8 cellular contexts compared by ENCODE assay signal in genomic region chr3:30680789-30681188, GRCh38.
DNase-seq lines count a peak whose midpoint lies in the region; ATAC-seq and TF ChIP-seq lines count a peak whose summit lies in the region.

No MANE protein-coding gene starts in this region.

- no peak overlapping the region for H3K4me2 ChIP-seq in Karpas-422 (ENCODE audit: low read depth, low read length, poor library complexity, severe bottlenecking)

- TF ChIP-seq POLR2A in erythroblast (IDR thresholded peaks at IDR 0.05; ENCODE audit: low read length) = no peak

- TF ChIP-seq CTCF in colonic mucosa (IDR thresholded peaks at IDR 0.05) (no peak), upper lobe of right lung (IDR thresholded peaks at IDR 0.05) (no peak)

- no peaks in the 10 kb centered on the region for H3K4me1 ChIP-seq in colonic mucosa
- H3K4me1 ChIP-seq in mucosa of rectum (ENCODE audit: control insufficient read depth in 2 of 2, insufficient read depth in 2 of 2, low read length in 2 of 2) = peaks cover 3 to 12% of the 10 kb centered on the region in 2 donors
- peaks cover 71% of the 10 kb centered on the region for H3K4me1 ChIP-seq in upper lobe of right lung
- no peaks in the 10 kb centered on the region for H3K4me1 ChIP-seq in Karpas-422 (ENCODE audit: low read length)

- H3K9me3 Mint-ChIP-seq in activated naive CD4-positive, alpha-beta T cell treated with anti-CD3 and anti-CD28 coated beads for 36 hours = no peaks in the 10 kb centered on the region

- H3K4me3 ChIP-seq in colonic mucosa = no peak overlapping the region
- H3K4me3 ChIP-seq in mucosa of rectum (ENCODE audit: low read length in 2 of 2) = no peak overlapping the region
- H3K4me3 ChIP-seq in upper lobe of right lung = no peak overlapping the region
- H3K4me3 ChIP-seq in Karpas-422 (ENCODE audit: low read length) = no peak overlapping the region

- H3K79me2 ChIP-seq in Karpas-422 (ENCODE audit: low read length) = no peaks in the 10 kb centered on the region

- H3K27ac Mint-ChIP-seq in activated naive CD4-positive, alpha-beta T cell treated with anti-CD3 and anti-CD28 coated beads for 36 hours = peak overlapping the region; percentile 93

- H3K9me2 ChIP-seq in Karpas-422 (replicated peaks; ENCODE audit: insufficient read depth, low read length) = no peaks in the 10 kb centered on the region

- H3K27me3 Mint-ChIP-seq in activated naive CD4-positive, alpha-beta T cell treated with anti-CD3 and anti-CD28 coated beads for 36 hours (ENCODE audit: low read depth) = no peaks in the 10 kb centered on the region

- H3K36me3 ChIP-seq in colonic mucosa (no peaks in the 10 kb centered on the region), mucosa of rectum (ENCODE audit: control insufficient read depth in 2 of 2, insufficient read depth in 2 of 2, low read length in 2 of 2) (peaks cover 19 to 33% of the 10 kb centered on the region in 2 donors), upper lobe of right lung (peaks cover 61% of the 10 kb centered on the region), Karpas-422 (ENCODE audit: insufficient read depth, low read length) (no peaks in the 10 kb centered on the region)

- H3K27ac ChIP-seq in colonic mucosa (peak overlapping the region; percentile 52), mucosa of rectum (ENCODE audit: low read depth in 2 of 2, low read length in 2 of 2) (peak overlapping the region; percentile 65 to 69), upper lobe of right lung (peak overlapping the region; percentile 76), Karpas-422 (ENCODE audit: low read length) (no peak overlapping the region)

- CTCF ChIA-PET in activated naive CD4-positive, alpha-beta T cell treated with anti-CD3 and anti-CD28 coated beads for 36 hours (lab: Charles Lee) = interaction anchor here (0.6 to 2.7 kb wide), 4 partner anchors 13 to 651 kb away, joined by 3 to 15 read pairs (median 6); no protein-coding TSS in a partner anchor

- no peak overlapping the region for H2AFZ ChIP-seq in Karpas-422 (ENCODE audit: low read length)

- H4K20me1 ChIP-seq in Karpas-422 (ENCODE audit: insufficient read depth, low read depth, low read length) = no peaks in the 10 kb centered on the region

- H3K36me3 Mint-ChIP-seq in activated naive CD4-positive, alpha-beta T cell treated with anti-CD3 and anti-CD28 coated beads for 36 hours (ENCODE audit: low read depth) = peaks cover 80% of the 10 kb centered on the region

- peaks cover 100% of the 10 kb centered on the region for H3K4me1 Mint-ChIP-seq in activated naive CD4-positive, alpha-beta T cell treated with anti-CD3 and anti-CD28 coated beads for 36 hours (ENCODE audit: low read depth)

- H3K4me3 Mint-ChIP-seq in activated naive CD4-positive, alpha-beta T cell treated with anti-CD3 and anti-CD28 coated beads for 36 hours = peak overlapping the region; percentile 18

- no peak overlapping the region for H3K9ac ChIP-seq in colonic mucosa (ENCODE audit: low read depth in 2 of 2, low read length in 2 of 2)
- no peak overlapping the region for H3K9ac ChIP-seq in mucosa of rectum (ENCODE audit: low read depth in 1 of 2, low read length in 2 of 2)
- H3K9ac ChIP-seq in Karpas-422 (ENCODE audit: low read length) = no peak overlapping the region

- H3K27me3 ChIP-seq in colonic mucosa = no peaks in the 10 kb centered on the region
- no peaks in the 10 kb centered on the region for H3K27me3 ChIP-seq in mucosa of rectum (ENCODE audit: control insufficient read depth in 2 of 2, insufficient read depth in 2 of 2, low read length in 2 of 2)
- no peaks in the 10 kb centered on the region for H3K27me3 ChIP-seq in upper lobe of right lung
- H3K27me3 ChIP-seq in Karpas-422 (ENCODE audit: low read length) = no peaks in the 10 kb centered on the region

- H3K9me3 ChIP-seq in colonic mucosa = no peaks in the 10 kb centered on the region
- H3K9me3 ChIP-seq in mucosa of rectum (ENCODE audit: control insufficient read depth in 2 of 2, low read length in 2 of 2) = no peaks in the 10 kb centered on the region
- H3K9me3 ChIP-seq in upper lobe of right lung = no peaks in the 10 kb centered on the region
- H3K9me3 ChIP-seq in Karpas-422 (ENCODE audit: low read length) = no peaks in the 10 kb centered on the region

- no peak for DNase-seq in activated naive CD4-positive, alpha-beta T cell treated with anti-CD3 and anti-CD28 coated beads for 36 hours
- no peak for DNase-seq in activated naive CD4-positive, alpha-beta T cell (lab: John Stamatoyannopoulos, UW)
- no peak for DNase-seq in colonic mucosa
- DNase-seq in upper lobe of right lung = no peak
- DNase-seq in erythroblast (lab: John Stamatoyannopoulos, UW) = no peak
- no peak for DNase-seq in NCI-H1417 treated with DMSO at 0.1 percent for 48 hours (lab: John Stamatoyannopoulos, UW)
- DNase-seq in Karpas-422 = no peak

- intact Hi-C loops in activated naive CD4-positive, alpha-beta T cell treated with anti-CD3 and anti-CD28 coated beads for 36 hours (cut with micrococcal nuclease) = loop anchor here (1.0 to 10.0 kb wide), 2 partner anchors 7 to 854 kb away; partner anchors contain the start of gene STT3B
- intact Hi-C loops in colonic mucosa (cut with DNase I) = no loop called here
- intact Hi-C loops in upper lobe of right lung (cut with DNase I) = no loop called here

- ATAC-seq in upper lobe of right lung = no peak
